Comparison of ENCODE assay signal across 8 cellular contexts in genomic region chr2:219497495-219498279, GRCh38. TPM values are rescaled to one million over a fixed set of nuclear protein-coding genes. Genes with fewer than 3 reads are reported as not detected.
DNase-seq lines count a peak whose midpoint lies in the region; ATAC-seq and TF ChIP-seq lines count a peak whose summit lies in the region.

No MANE protein-coding gene starts in this region.

- peaks cover 34% of the 10 kb centered on the region for H3K4me1 ChIP-seq in ES-I3 (ENCODE audit: insufficient read depth, low read length)
- peaks cover 8% of the 10 kb centered on the region; the same call in 1 of the 2 replicates for H3K4me1 ChIP-seq in HEK293 (ENCODE audit: control insufficient read depth, insufficient read depth, low read length)

- intact Hi-C loops in Right ventricle myocardium superior (cut with DNase I): no loop called here

- H3K9ac ChIP-seq in ES-I3 (ENCODE audit: low read depth, low read length): peak overlapping the region; percentile 91; the same call in 1 of the 2 replicates

- TF ChIP-seq CTCF in HEK293 (tag by site-specific recombination; IDR thresholded peaks at IDR 0.05) (no peak), osteocyte (IDR thresholded peaks at IDR 0.05) (no peak)

- no peaks in the 10 kb centered on the region; the same call in 1 of the 2 replicates for H3K36me3 ChIP-seq in ES-I3 (ENCODE audit: insufficient read depth, low read length)
- H3K36me3 ChIP-seq in HEK293 (ENCODE audit: control insufficient read depth in 2 of 2, insufficient read depth in 1 of 2, low read length in 2 of 2): peaks cover 0 to 8% of the 10 kb centered on the region in 2 experiments; a peak in 1 of 3 replicates

- H3K4me3 ChIP-seq in HEK293 (ENCODE audit: low read depth, low read length): peak overlapping the region; percentile 69

- no peaks in the 10 kb centered on the region for H3K36me3 Mint-ChIP-seq in activated naive CD8-positive, alpha-beta T cell treated with anti-CD3 and anti-CD28 coated beads, Interleukin-2, amount 10 ng/mL, durations not matched to agents 7 days and 5 days
- peaks cover 4% of the 10 kb centered on the region for H3K36me3 Mint-ChIP-seq in osteocyte (ENCODE audit: unreplicated experiment)

- POLR2A ChIA-PET in HEK293 (lab: Yijun Ruan, JAX): interaction anchor here (0.5 to 2.3 kb wide), 16 partner anchors 10 to 110 kb away, joined by 3 to 21 read pairs (median 5); partner anchors contain the start of genes ASIC4, CHPF, DNPEP and TMEM198
- POLR2A ChIA-PET in activated naive CD8-positive, alpha-beta T cell treated with anti-CD3 and anti-CD28 coated beads, Interleukin-2, amount 10 ng/mL, durations not matched to agents 7 days and 5 days (lab: Charles Lee): interaction anchor here (1.2 to 2.4 kb wide), 5 partner anchors 10 to 110 kb away, joined by 3 to 13 read pairs (median 7); partner anchors contain the start of genes DNPEP and STK11IP

- peaks cover 20% of the 10 kb centered on the region for H3K4me1 Mint-ChIP-seq in activated naive CD8-positive, alpha-beta T cell treated with anti-CD3 and anti-CD28 coated beads, Interleukin-2, amount 10 ng/mL, durations not matched to agents 7 days and 5 days
- peaks cover 25% of the 10 kb centered on the region for H3K4me1 Mint-ChIP-seq in osteocyte (ENCODE audit: unreplicated experiment)

- peak overlapping the region; percentile 24; the same call in 1 of the 2 replicates for H3K27ac ChIP-seq in HEK293 (ENCODE audit: extremely low read depth, low read depth, low read length)

- DNase-seq in NCI-H748 treated with DMSO at 0.1 percent for 48 hours (lab: John Stamatoyannopoulos, UW): peak; percentile 71
- peak; percentile 63 for DNase-seq in activated naive CD8-positive, alpha-beta T cell treated with anti-CD3 and anti-CD28 coated beads, Interleukin-2, amount 10 ng/mL, durations not matched to agents 7 days and 5 days
- peak; percentile 97 for DNase-seq in Right ventricle myocardium superior
- DNase-seq in osteocyte (ENCODE audit: extremely low spot score, unreplicated experiment): peak; percentile 92
- DNase-seq in OCI-M2 (lab: John Stamatoyannopoulos, UW; ENCODE audit: unreplicated experiment): no peak
- no peak for DNase-seq in GF-D8 (lab: John Stamatoyannopoulos, UW)

- H3K9me3 Mint-ChIP-seq in activated naive CD8-positive, alpha-beta T cell treated with anti-CD3 and anti-CD28 coated beads, Interleukin-2, amount 10 ng/mL, durations not matched to agents 7 days and 5 days: no peaks in the 10 kb centered on the region
- no peaks in the 10 kb centered on the region for H3K9me3 Mint-ChIP-seq in osteocyte (ENCODE audit: unreplicated experiment)

- ATAC-seq in activated naive CD8-positive, alpha-beta T cell treated with anti-CD3 and anti-CD28 coated beads, Interleukin-2, amount 10 ng/mL, durations not matched to agents 7 days and 5 days (ENCODE audit: low read depth): no peak
- peak; percentile 89 for ATAC-seq in Right ventricle myocardium superior (ENCODE audit: poor library complexity)

- H3K9me3 ChIP-seq in ES-I3 (ENCODE audit: control insufficient read depth, insufficient read depth, low read length): no peaks in the 10 kb centered on the region
- H3K9me3 ChIP-seq in HEK293 (ENCODE audit: control insufficient read depth, insufficient read depth, low read depth, low read length): no peaks in the 10 kb centered on the region

- H3K27me3 Mint-ChIP-seq in activated naive CD8-positive, alpha-beta T cell treated with anti-CD3 and anti-CD28 coated beads, Interleukin-2, amount 10 ng/mL, durations not matched to agents 7 days and 5 days: peaks cover 49% of the 10 kb centered on the region
- H3K27me3 Mint-ChIP-seq in osteocyte (ENCODE audit: unreplicated experiment): no peaks in the 10 kb centered on the region

- no peak overlapping the region for H3K27ac Mint-ChIP-seq in activated naive CD8-positive, alpha-beta T cell treated with anti-CD3 and anti-CD28 coated beads, Interleukin-2, amount 10 ng/mL, durations not matched to agents 7 days and 5 days
- H3K27ac Mint-ChIP-seq in osteocyte (ENCODE audit: unreplicated experiment): peak overlapping the region; percentile 99

- peak overlapping the region; percentile 93 for H3K4me3 Mint-ChIP-seq in activated naive CD8-positive, alpha-beta T cell treated with anti-CD3 and anti-CD28 coated beads, Interleukin-2, amount 10 ng/mL, durations not matched to agents 7 days and 5 days
- H3K4me3 Mint-ChIP-seq in osteocyte (ENCODE audit: unreplicated experiment): peak overlapping the region; percentile 97

- CTCF ChIA-PET in HEK293 (lab: Yijun Ruan, JAX): interaction anchor here (0.6 to 11.4 kb wide), 8 partner anchors 11 to 106 kb away, joined by 4 to 252 read pairs (median 36); partner anchors contain the start of gene ASIC4

TF ChIP-seq in HEK293, 187 proteins besides CTCF, POLR2A, EP300 and RAD21:
- TF ChIP-seq ZNF664 (tag by site-specific recombination; IDR thresholded peaks at IDR 0.05) (peak; percentile 85), PRDM10 (tag by site-specific recombination; IDR thresholded peaks at IDR 0.05) (no peak), PBX3 (CRISPR knock-in tag; IDR thresholded peaks at IDR 0.05) (0 out of 2 replicates have a peak, but pooled peaks have one; percentile 26), ZNF114 (tag by site-specific recombination; IDR thresholded peaks at IDR 0.05) (no peak)

RNA-seq across cellular contexts. Expression of gene GMPPA, which starts 1.0 kb away (rescaled TPM):
- total RNA-seq in activated naive CD8-positive, alpha-beta T cell treated with anti-CD3 and anti-CD28 coated beads, Interleukin-2, amount 10 ng/mL, durations not matched to agents 7 days and 5 days: 10 to 100 TPM; 31.3 to 32.6 TPM
- 22.3 TPM for total RNA-seq in Right ventricle myocardium superior
- total RNA-seq in osteocyte: 41.4 and 42.5 TPM in 2 replicates

RNA-seq across cellular contexts. Expression of gene ASIC4, which starts 16.6 kb away (rescaled TPM):
- total RNA-seq in activated naive CD8-positive, alpha-beta T cell treated with anti-CD3 and anti-CD28 coated beads, Interleukin-2, amount 10 ng/mL, durations not matched to agents 7 days and 5 days: under 1 TPM; 0.08 to 0.09 TPM
- not detected for total RNA-seq in Right ventricle myocardium superior
- 0.11 and 0.13 TPM in 2 replicates for total RNA-seq in osteocyte

RNA-seq across cellular contexts. Expression of gene CHPF, which starts 45.9 kb away (rescaled TPM):
- 1 to 10 TPM; 7.7 to 8.1 TPM for total RNA-seq in activated naive CD8-positive, alpha-beta T cell treated with anti-CD3 and anti-CD28 coated beads, Interleukin-2, amount 10 ng/mL, durations not matched to agents 7 days and 5 days
- 85.9 TPM for total RNA-seq in Right ventricle myocardium superior
- 144 and 151 TPM in 2 replicates for total RNA-seq in osteocyte

RNA-seq across cellular contexts. Expression of gene TMEM198, which starts 46.1 kb away (rescaled TPM):
- 1 to 10 TPM in 1 of 2 experiments, under 1 TPM in 1; 0.85 to 1.1 TPM for total RNA-seq in activated naive CD8-positive, alpha-beta T cell treated with anti-CD3 and anti-CD28 coated beads, Interleukin-2, amount 10 ng/mL, durations not matched to agents 7 days and 5 days
- 2.6 TPM for total RNA-seq in Right ventricle myocardium superior
- 5.3 and 6.7 TPM in 2 replicates for total RNA-seq in osteocyte

Comparison
In these comparisons a context has a peak if more than half of its experiments do, and no peak if none do; other contexts are left out.
1. DNase-seq: peak in NCI-H748 treated with DMSO at 0.1 percent for 48 hours (single experiment), activated naive CD8-positive, alpha-beta T cell treated with anti-CD3 and anti-CD28 coated beads, Interleukin-2, amount 10 ng/mL, durations not matched to agents 7 days and 5 days (single experiment), Right ventricle myocardium superior (single experiment) and osteocyte (single experiment); none in OCI-M2 (single experiment) and GF-D8 (single experiment).